8 cellular contexts compared by ENCODE assay signal in the genomic region with DNA sequence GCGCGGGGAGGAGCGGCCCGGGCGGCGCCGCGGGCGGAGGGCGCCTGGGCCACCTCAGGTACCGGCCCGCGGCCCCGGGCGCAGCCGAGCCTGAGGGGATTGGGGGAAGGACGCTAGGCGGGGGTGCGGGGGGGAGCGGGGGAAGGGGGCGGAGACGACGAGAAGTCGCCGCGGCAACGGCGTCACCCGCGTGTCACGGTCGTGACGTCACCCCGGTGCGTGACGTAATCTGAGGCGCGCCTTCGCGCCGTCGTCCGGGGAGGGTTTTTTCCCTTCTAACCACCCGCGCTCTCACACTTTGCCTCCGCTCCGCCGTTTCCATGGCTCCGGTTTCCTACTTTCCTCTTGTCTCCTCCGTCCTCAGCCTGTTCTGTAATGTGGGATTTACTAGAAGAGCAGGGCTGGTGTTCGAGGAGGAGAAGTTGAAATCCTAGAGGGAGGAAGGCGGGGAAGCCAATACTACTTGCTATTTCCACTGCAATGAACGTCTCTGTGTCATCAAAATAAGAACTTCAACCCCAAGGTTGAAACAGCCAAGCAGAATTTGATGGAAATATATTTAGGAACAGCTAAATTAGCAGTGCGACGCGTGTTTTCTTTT. TPM values are rescaled to one million over a fixed set of nuclear protein-coding genes. Genes with fewer than 3 reads are reported as not detected.
DNase-seq lines count a peak whose midpoint lies in the region; ATAC-seq, FAIRE-seq and TF ChIP-seq lines count a peak whose summit lies in the region.

Gene BRAF (minus strand): TSS at position 109 of the 601 bp plus-strand sequence. CDS start 226 bp downstream, outside the sequence.

- H3K27me3 Mint-ChIP-seq in WTC11 (ENCODE audit: low read depth), result peaks cover 25% of the 10 kb centered on the region

- FAIRE-seq in bronchial epithelial cell (lab: Jason Lieb, UNC) (no peak), small intestine (lab: Jason Lieb, UNC) (no peak)

- H3K36me3 ChIP-seq in bronchial epithelial cell (ENCODE audit: control insufficient read depth, insufficient read depth, low read length), result no peaks in the 10 kb centered on the region
- no peaks in the 10 kb centered on the region for H3K36me3 ChIP-seq in small intestine (ENCODE audit: control insufficient read depth in 2 of 2, insufficient read depth in 2 of 2, low read length in 2 of 2)

- H3K4me3 ChIP-seq in bronchial epithelial cell (ENCODE audit: low read depth, low read length) (peak within 1 kb of the TSS; percentile 91), small intestine (ENCODE audit: low read depth in 1 of 2, low read length in 2 of 2) (peak within 1 kb of the TSS; percentile 94 to 100)

- DNase-seq in ACHN (peak; percentile 93), NCI-H2227 (lab: John Stamatoyannopoulos, UW; ENCODE audit: unreplicated experiment) (peak; percentile 98), WTC11 (ENCODE audit: low spot score) (peak; percentile 91), bronchial epithelial cell (ENCODE audit: low read depth) (peak; percentile 69), iPS-NIHi7 (ENCODE audit: extremely low spot score) (peak; percentile 91), small intestine (peak; percentile 83)

- peaks cover 5% of the 10 kb centered on the region; the same call in 1 of the 2 replicates for H3K4me1 Mint-ChIP-seq in WTC11

- H3K27ac Mint-ChIP-seq in WTC11, result peak within 1 kb of the TSS; percentile 100

- no peaks in the 10 kb centered on the region for H3K9me3 ChIP-seq in small intestine (ENCODE audit: control insufficient read depth, low read depth)

- TF ChIP-seq CTCF in WTC11 (IDR thresholded peaks at IDR 0.05) (no peak), bronchial epithelial cell (IDR thresholded peaks at IDR 0.05; ENCODE audit: insufficient read depth, low read length, severe bottlenecking) (no peak)

- H3K27ac ChIP-seq in small intestine (ENCODE audit: low read depth in 1 of 2, low read length in 1 of 2), result peak within 1 kb of the TSS; percentile 90 to 100

- H3K27me3 ChIP-seq in bronchial epithelial cell (ENCODE audit: control insufficient read depth, insufficient read depth, low read length) (no peaks in the 10 kb centered on the region), small intestine (ENCODE audit: control insufficient read depth in 2 of 2, insufficient read depth in 2 of 2, low read length in 2 of 2) (no peaks in the 10 kb centered on the region)

- POLR2A ChIA-PET in WTC11 (lab: Charles Lee), result interaction anchor here (1.2 kb wide), 1 partner anchor 113 kb away, joined by 5 read pairs; no protein-coding TSS in a partner anchor

- H3K9me3 Mint-ChIP-seq in WTC11, result no peaks in the 10 kb centered on the region

- in situ Hi-C loops in ACHN (cut with HindIII; ENCODE audit: low pct_ligation_motif_present, low pct_unique_long_range_greater_than_20kb, low sequenced_read_pairs), result no loop called here

- WGBS in small intestine, 3 donors, result 1 to 5% (median 1%) methylated on average over 18 to 54 of the region's 56 CpGs

- CTCF ChIA-PET in WTC11 (lab: Charles Lee), result interaction anchor here (1.1 to 1.8 kb wide), 2 partner anchors 21 to 114 kb away, joined by 3 to 8 read pairs; no protein-coding TSS in a partner anchor

- peak; percentile 51 for ATAC-seq in GM18907 (IDR thresholded peaks at IDR 0.05; ENCODE audit: unreplicated experiment)
- ATAC-seq in HG03139 (IDR thresholded peaks at IDR 0.05; ENCODE audit: unreplicated experiment), result peak; percentile 31
- peak; percentile 44 for ATAC-seq in WTC11

- H3K36me3 Mint-ChIP-seq in WTC11, result no peaks in the 10 kb centered on the region

- H3K4me3 Mint-ChIP-seq in WTC11, result peak within 1 kb of the TSS; percentile 96

- H3K4me1 ChIP-seq in small intestine (ENCODE audit: control insufficient read depth in 2 of 2, insufficient read depth in 1 of 2, low read depth in 1 of 2, low read length in 1 of 2), result peaks cover 0 to 2% of the 10 kb centered on the region in 2 donors

TF ChIP-seq in WTC11, 78 proteins besides CTCF, POLR2A, EP300 and RAD21 (continues in another document):
- TF ChIP-seq TEAD1 (CRISPR knock-in tag; IDR thresholded peaks at IDR 0.05) (0 out of 2 replicates have a peak, but pooled peaks have one; percentile 30), NR3C1 (CRISPR knock-in tag; conservative IDR thresholded peaks at IDR 0.05; ENCODE audit: low read depth) (no peak), ZBTB21 (CRISPR knock-in tag; IDR thresholded peaks at IDR 0.05; ENCODE audit: borderline replicate concordance) (peak; percentile 99; the same call in 1 of the 2 replicates), IRF1 (CRISPR knock-in tag; IDR thresholded peaks at IDR 0.05) (no peak), NFE2L1 (CRISPR knock-in tag; IDR thresholded peaks at IDR 0.05) (no peak), ZNF219 (CRISPR knock-in tag; IDR thresholded peaks at IDR 0.05; ENCODE audit: borderline replicate concordance) (no peak), RELA (CRISPR knock-in tag; IDR thresholded peaks at IDR 0.05; ENCODE audit: borderline replicate concordance) (no peak), PRDM15 (CRISPR knock-in tag; IDR thresholded peaks at IDR 0.05) (no peak), USF1 (CRISPR knock-in tag; IDR thresholded peaks at IDR 0.05) (no peak), ZNF121 (CRISPR knock-in tag; IDR thresholded peaks at IDR 0.05) (no peak), FOXK1 (CRISPR knock-in tag; IDR thresholded peaks at IDR 0.05) (no peak), ZNF263 (CRISPR knock-in tag; IDR thresholded peaks at IDR 0.05; ENCODE audit: low read depth) (no peak), NFATC4 (CRISPR knock-in tag; IDR thresholded peaks at IDR 0.05) (no peak), RORB (CRISPR knock-in tag; IDR thresholded peaks at IDR 0.05) (no peak), JUN (CRISPR knock-in tag; IDR thresholded peaks at IDR 0.05) (no peak)
- TF ChIP-seq, protein P1, sequence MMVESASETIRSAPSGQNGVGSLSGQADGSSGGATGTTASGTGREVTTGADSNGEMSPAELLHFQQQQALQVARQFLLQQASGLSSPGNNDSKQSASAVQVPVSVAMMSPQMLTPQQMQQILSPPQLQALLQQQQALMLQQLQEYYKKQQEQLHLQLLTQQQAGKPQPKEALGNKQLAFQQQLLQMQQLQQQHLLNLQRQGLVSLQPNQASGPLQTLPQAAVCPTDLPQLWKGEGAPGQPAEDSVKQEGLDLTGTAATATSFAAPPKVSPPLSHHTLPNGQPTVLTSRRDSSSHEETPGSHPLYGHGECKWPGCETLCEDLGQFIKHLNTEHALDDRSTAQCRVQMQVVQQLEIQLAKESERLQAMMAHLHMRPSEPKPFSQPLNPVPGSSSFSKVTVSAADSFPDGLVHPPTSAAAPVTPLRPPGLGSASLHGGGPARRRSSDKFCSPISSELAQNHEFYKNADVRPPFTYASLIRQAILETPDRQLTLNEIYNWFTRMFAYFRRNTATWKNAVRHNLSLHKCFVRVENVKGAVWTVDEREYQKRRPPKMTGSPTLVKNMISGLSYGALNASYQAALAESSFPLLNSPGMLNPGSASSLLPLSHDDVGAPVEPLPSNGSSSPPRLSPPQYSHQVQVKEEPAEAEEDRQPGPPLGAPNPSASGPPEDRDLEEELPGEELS (CRISPR knock-in tag; IDR thresholded peaks at IDR 0.05), result peak; percentile 28; the same call in 1 of the 2 replicates
- TF ChIP-seq, protein P2, sequence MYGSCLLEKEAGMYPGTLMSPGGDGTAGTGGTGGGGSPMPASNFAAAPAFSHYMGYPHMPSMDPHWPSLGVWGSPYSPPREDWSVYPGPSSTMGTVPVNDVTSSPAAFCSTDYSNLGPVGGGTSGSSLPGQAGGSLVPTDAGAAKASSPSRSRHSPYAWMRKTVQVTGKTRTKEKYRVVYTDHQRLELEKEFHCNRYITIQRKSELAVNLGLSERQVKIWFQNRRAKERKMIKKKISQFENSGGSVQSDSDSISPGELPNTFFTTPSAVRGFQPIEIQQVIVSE (CRISPR knock-in tag; IDR thresholded peaks at IDR 0.05; ENCODE audit: borderline replicate concordance), result no peak

RNA-seq across cellular contexts. Expression of gene BRAF, which starts in this region (rescaled TPM):
- 29.2 to 33.1 TPM (median 32.0 TPM) in 3 replicates for total RNA-seq in WTC11 (2021)
- total RNA-seq in bronchial epithelial cell, result 11.3 and 16.8 TPM in 2 replicates
- 1 to 10 TPM; 1.6 to 4.5 (median 4.2) TPM for polyA plus RNA-seq in small intestine

Comparison
In these comparisons a context has a peak if more than half of its experiments do, and no peak if none do; other contexts are left out.
1. Peak in every context shown above with its lines: DNase-seq, ATAC-seq, H3K4me3 ChIP-seq and H3K27ac ChIP-seq.